ENCODE assay signal across 17 cellular contexts in the genomic region with DNA sequence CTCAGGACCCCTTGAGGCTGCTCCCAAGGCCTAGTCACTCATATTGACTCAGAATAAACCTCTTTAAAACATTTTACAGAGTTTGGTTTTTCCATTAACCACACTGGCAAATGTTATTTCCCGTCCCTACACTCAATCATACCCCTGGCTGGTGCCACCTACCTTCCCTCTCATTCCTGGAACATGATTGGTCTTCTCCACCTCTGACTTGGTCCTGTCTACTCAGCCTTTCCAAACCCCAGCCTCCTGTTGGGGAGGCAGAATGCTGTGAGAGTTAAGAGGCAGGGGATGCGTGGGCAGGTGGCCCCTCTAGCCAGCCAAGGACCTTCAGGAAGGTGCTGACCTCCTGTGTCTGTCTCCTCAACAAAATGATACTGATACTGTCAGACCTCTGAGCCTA.
DNase-seq lines count a peak whose midpoint lies in the region; ATAC-seq, FAIRE-seq and TF ChIP-seq lines count a peak whose summit lies in the region.
"Had no signal": no experiment of that assay in that cellular context is flagged by ENCODE, and none has a peak within 500 bp of the region (broad histone marks: within the 10 kb centered on the region; RNA-seq: fewer than 3 reads in every experiment).

No MANE protein-coding gene starts in this region.

- H3K27me3 ChIP-seq in iPS DF 6.9 (ENCODE audit: control insufficient read depth, insufficient read depth, low read length) (no peaks in the 10 kb centered on the region), MM.1S (replicated peaks; ENCODE audit: insufficient read depth, low read length) (no peaks in the 10 kb centered on the region), SJCRH30 (no peaks in the 10 kb centered on the region)
- H3K27me3 ChIP-seq: ascending aorta; BLaER1 treated with 17β-estradiol and CSF1 and Interleukin-3, amounts not matched to agents 10 nM and 100 nM had no signal

- H3K9me3 ChIP-seq in A549 (no peaks in the 10 kb centered on the region), iPS DF 6.9 (ENCODE audit: control insufficient read depth, insufficient read depth, low read length) (no peaks in the 10 kb centered on the region), MM.1S (replicated peaks; ENCODE audit: insufficient read depth, low read length) (no peaks in the 10 kb centered on the region), SJCRH30 (replicated peaks) (no peaks in the 10 kb centered on the region)
- H3K9me3 ChIP-seq: ascending aorta; BLaER1 treated with 17β-estradiol and CSF1 and Interleukin-3, amounts not matched to agents 10 nM and 100 nM had no signal

- WGBS in A549 (ENCODE audit: missing lambda C conversion rate): 47% methylated on average over 1 of the region's 2 CpGs
- WGBS in iPS DF 6.9 (ENCODE audit: insufficient coverage, insufficient read length): no CpG with 5 or more reads among the region's 2 CpGs

- POLR2A ChIA-PET in A549 (lab: Yijun Ruan, JAX): no interaction called here

- H3K79me2 ChIP-seq in MM.1S (ENCODE audit: low read length): no peaks in the 10 kb centered on the region

- ATAC-seq in A549: no peak

- H3K36me3 ChIP-seq in iPS DF 6.9 (ENCODE audit: control insufficient read depth, insufficient read depth, low read length) (no peaks in the 10 kb centered on the region), MM.1S (replicated peaks; ENCODE audit: insufficient read depth, low read length) (no peaks in the 10 kb centered on the region), SJCRH30 (no peaks in the 10 kb centered on the region)
- H3K36me3 ChIP-seq: ascending aorta; BLaER1 treated with 17β-estradiol and CSF1 and Interleukin-3, amounts not matched to agents 10 nM and 100 nM had no signal

- no peaks in the 10 kb centered on the region for H4K20me1 ChIP-seq in MM.1S (ENCODE audit: insufficient read depth, low read length)
- H4K20me1 ChIP-seq: BLaER1 treated with 17β-estradiol and CSF1 and Interleukin-3, amounts not matched to agents 10 nM and 100 nM had no signal

- TF ChIP-seq POLR2A in A549 (IDR thresholded peaks at IDR 0.05; ENCODE audit: low read length): no peak

- H3K27ac ChIP-seq in A549 (peak overlapping the region; percentile 25 to 64; a peak in 5 of 6 replicates), iPS DF 6.9 (ENCODE audit: low read length) (peak overlapping the region; percentile 86), MM.1S (ENCODE audit: low read length) (no peak overlapping the region), SJCRH30 (no peak overlapping the region)
- H3K27ac ChIP-seq: ascending aorta; BLaER1 treated with 17β-estradiol and CSF1 and Interleukin-3, amounts not matched to agents 10 nM and 100 nM had no signal

- no peak overlapping the region for H2AFZ ChIP-seq in MM.1S (ENCODE audit: low read length)

- H3K4me1 ChIP-seq in A549 (peaks cover 32% of the 10 kb centered on the region), iPS DF 6.9 (ENCODE audit: control insufficient read depth, insufficient read depth, low read length) (peaks cover 10% of the 10 kb centered on the region), MM.1S (ENCODE audit: low read length) (no peaks in the 10 kb centered on the region), SJCRH30 (no peaks in the 10 kb centered on the region; the same call in 1 of the 2 replicates)
- H3K4me1 ChIP-seq: ascending aorta had no signal

- H3K4me3 ChIP-seq in A549 (no peak overlapping the region), iPS DF 6.9 (ENCODE audit: low read length) (no peak overlapping the region), MM.1S (ENCODE audit: low read length) (no peak overlapping the region), SJCRH30 (no peak overlapping the region)
- H3K4me3 ChIP-seq: ascending aorta; BLaER1 treated with 17β-estradiol and CSF1 and Interleukin-3, amounts not matched to agents 10 nM and 100 nM had no signal

- DNase-seq in A549 (ENCODE audit: low read depth in 1 of 2, low spot score in 1 of 2) (no peak), ELR (ENCODE audit: low read depth) (peak; percentile 38), RCC 7860 (ENCODE audit: low spot score) (peak; percentile 33), iPS DF 6.9 (ENCODE audit: low read depth, low spot score) (no peak), MM.1S (no peak), NCI-H2196 treated with DMSO at 0.1 percent for 48 hours (lab: John Stamatoyannopoulos, UW; ENCODE audit: unreplicated experiment) (no peak), SJCRH30 (no peak), AG08395 (ENCODE audit: low spot score) (no peak)
- DNase-seq: DND-41; NCI-H187 treated with DMSO at 0.1 percent for 48 hours; NCI-H526 treated with DMSO at 0.1 percent for 48 hours; SHP77; stimulated activated CD4-positive, alpha-beta T cell treated with anti-CD3 and anti-CD28 coated beads, Interleukin-2, amount 100 ng/mL, for 24 hours had no signal

- H3K4me2 ChIP-seq in A549 (peak overlapping the region; percentile 55), MM.1S (ENCODE audit: low read depth, low read length) (no peak overlapping the region)
- H3K4me2 ChIP-seq: BLaER1 treated with 17β-estradiol and CSF1 and Interleukin-3, amounts not matched to agents 10 nM and 100 nM had no signal

- no peak for FAIRE-seq in A549 (lab: Jason Lieb, UNC)
- no peak for FAIRE-seq in RCC 7860 (lab: Jason Lieb, UNC)
- FAIRE-seq: islet of Langerhans, TTC549 had no signal

- no peaks in the 10 kb centered on the region for H3F3A ChIP-seq in MM.1S (ENCODE audit: insufficient read depth, low read length)

- no peak for TF ChIP-seq RAD21 in A549 (conservative IDR thresholded peaks at IDR 0.05 in 1 of 2, IDR thresholded peaks at IDR 0.05 in 1 of 2)

- H3K9ac ChIP-seq in MM.1S (ENCODE audit: low read length): no peak overlapping the region
- H3K9ac ChIP-seq: BLaER1 treated with 17β-estradiol and CSF1 and Interleukin-3, amounts not matched to agents 10 nM and 100 nM had no signal

- CTCF ChIA-PET in A549 (lab: Yijun Ruan, JAX): no interaction called here

- no peaks in the 10 kb centered on the region for H3K9me2 ChIP-seq in MM.1S (replicated peaks; ENCODE audit: insufficient read depth, low read length)

- TF ChIP-seq CTCF in A549 (IDR thresholded peaks at IDR 0.05): no peak
- no peak for TF ChIP-seq CTCF in MM.1S (IDR thresholded peaks at IDR 0.05; ENCODE audit: low read length)

- TF ChIP-seq EP300 in A549 (IDR thresholded peaks at IDR 0.05): no peak

TF ChIP-seq in A549, 52 proteins besides CTCF, POLR2A, EP300 and RAD21:
- TF ChIP-seq, protein P1, sequence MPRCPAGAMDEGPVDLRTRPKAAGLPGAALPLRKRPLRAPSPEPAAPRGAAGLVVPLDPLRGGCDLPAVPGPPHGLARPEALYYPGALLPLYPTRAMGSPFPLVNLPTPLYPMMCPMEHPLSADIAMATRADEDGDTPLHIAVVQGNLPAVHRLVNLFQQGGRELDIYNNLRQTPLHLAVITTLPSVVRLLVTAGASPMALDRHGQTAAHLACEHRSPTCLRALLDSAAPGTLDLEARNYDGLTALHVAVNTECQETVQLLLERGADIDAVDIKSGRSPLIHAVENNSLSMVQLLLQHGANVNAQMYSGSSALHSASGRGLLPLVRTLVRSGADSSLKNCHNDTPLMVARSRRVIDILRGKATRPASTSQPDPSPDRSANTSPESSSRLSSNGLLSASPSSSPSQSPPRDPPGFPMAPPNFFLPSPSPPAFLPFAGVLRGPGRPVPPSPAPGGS (IDR thresholded peaks at IDR 0.05): no peak
- TF ChIP-seq HOXA7 (CRISPR knock-in tag; IDR thresholded peaks at IDR 0.05) (no peak), HEYL (CRISPR knock-in tag; IDR thresholded peaks at IDR 0.05) (no peak), FOXS1 (CRISPR knock-in tag; IDR thresholded peaks at IDR 0.05) (no peak), MAFK (IDR thresholded peaks at IDR 0.05; ENCODE audit: partially characterized antibody) (no peak), RCOR1 (IDR thresholded peaks at IDR 0.05; ENCODE audit: low read depth, low read length) (no peak), PHF8 (IDR thresholded peaks at IDR 0.05; ENCODE audit: borderline replicate concordance, low read depth) (no peak), CEBPB (IDR thresholded peaks at IDR 0.05) (no peak)
- TF ChIP-seq, protein P2, sequence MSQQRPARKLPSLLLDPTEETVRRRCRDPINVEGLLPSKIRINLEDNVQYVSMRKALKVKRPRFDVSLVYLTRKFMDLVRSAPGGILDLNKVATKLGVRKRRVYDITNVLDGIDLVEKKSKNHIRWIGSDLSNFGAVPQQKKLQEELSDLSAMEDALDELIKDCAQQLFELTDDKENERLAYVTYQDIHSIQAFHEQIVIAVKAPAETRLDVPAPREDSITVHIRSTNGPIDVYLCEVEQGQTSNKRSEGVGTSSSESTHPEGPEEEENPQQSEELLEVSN (IDR thresholded peaks at IDR 0.05; ENCODE audit: borderline replicate concordance, low read depth): no peak
- TF ChIP-seq, protein P3, sequence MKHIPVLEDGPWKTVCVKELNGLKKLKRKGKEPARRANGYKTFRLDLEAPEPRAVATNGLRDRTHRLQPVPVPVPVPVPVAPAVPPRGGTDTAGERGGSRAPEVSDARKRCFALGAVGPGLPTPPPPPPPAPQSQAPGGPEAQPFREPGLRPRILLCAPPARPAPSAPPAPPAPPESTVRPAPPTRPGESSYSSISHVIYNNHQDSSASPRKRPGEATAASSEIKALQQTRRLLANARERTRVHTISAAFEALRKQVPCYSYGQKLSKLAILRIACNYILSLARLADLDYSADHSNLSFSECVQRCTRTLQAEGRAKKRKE (CRISPR knock-in tag; IDR thresholded peaks at IDR 0.05; ENCODE audit: low read depth): no peak

Comparison
In these comparisons a context has a peak if more than half of its experiments do, and no peak if none do; other contexts are left out.
1. DNase-seq: peak in ELR (single experiment) and RCC 7860 (single experiment); none in A549 (0 of 2), iPS DF 6.9 (single experiment), MM.1S (single experiment), NCI-H2196 treated with DMSO at 0.1 percent for 48 hours (single experiment), SJCRH30 (0 of 2) and AG08395 (single experiment).
2. H3K27ac ChIP-seq: peak in A549 (2 of 2) and iPS DF 6.9 (single experiment); none in MM.1S (single experiment) and SJCRH30 (single experiment).